Comparison of ENCODE assay signal across 1 cellular context in the genomic region with DNA sequence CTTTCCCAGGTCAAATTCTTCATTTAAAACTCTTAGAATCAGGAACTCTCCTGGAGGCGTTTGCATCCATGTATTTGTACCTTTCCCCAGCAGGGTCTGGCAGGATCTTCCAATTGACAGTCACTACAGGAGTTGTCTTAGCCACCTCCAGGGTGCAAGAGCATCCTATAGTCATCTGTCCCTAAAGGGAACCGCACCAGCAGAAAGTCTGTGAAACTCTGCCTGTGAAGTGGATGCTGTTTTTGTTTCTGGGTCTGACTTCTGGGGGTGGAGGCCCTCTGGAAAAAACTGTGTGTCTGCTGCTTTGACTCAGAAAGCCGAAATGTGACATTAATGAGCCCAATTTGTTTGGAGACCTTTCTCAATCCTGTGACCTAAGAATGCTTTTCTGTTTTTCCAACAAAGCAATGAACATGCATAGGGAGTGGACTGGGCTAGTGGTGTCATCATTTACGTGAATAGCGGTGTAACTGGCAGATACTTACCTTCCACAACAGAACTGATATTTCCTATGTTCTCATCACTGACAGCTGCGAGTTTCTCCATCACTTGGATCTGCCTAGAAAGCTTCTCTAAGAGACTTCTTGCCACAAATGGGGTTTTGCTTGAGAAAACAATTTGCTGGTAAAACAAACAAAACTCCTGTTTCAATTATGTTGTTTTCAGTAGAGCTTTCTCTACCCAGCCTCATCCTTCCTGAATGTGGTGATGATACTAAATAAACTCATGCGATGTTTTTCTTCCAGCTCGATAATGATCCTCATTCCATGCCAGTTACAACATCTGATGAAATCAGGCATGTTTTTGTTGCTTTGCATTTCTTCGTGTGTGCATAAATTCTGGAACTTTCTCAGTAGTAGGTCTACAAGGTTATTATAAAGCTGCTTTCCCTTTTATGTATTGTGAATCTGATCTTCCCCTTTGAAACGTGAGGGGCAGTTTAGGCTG.
TF ChIP-seq lines count a peak whose summit lies in the region.

No MANE protein-coding gene starts in this region.

TF ChIP-seq in SK-N-SH treated with all-trans-retinoic acid at 6 μM for 48 hours, 23 proteins besides CTCF, POLR2A, EP300 and RAD21 (continued from another document):
- TF ChIP-seq BACH2 (CRISPR knock-in tag; IDR thresholded peaks at IDR 0.05; ENCODE audit: borderline replicate concordance) = no peak
- no peak for TF ChIP-seq PATZ1 (CRISPR knock-in tag; IDR thresholded peaks at IDR 0.05; ENCODE audit: borderline replicate concordance)
- TF ChIP-seq, protein P1, sequence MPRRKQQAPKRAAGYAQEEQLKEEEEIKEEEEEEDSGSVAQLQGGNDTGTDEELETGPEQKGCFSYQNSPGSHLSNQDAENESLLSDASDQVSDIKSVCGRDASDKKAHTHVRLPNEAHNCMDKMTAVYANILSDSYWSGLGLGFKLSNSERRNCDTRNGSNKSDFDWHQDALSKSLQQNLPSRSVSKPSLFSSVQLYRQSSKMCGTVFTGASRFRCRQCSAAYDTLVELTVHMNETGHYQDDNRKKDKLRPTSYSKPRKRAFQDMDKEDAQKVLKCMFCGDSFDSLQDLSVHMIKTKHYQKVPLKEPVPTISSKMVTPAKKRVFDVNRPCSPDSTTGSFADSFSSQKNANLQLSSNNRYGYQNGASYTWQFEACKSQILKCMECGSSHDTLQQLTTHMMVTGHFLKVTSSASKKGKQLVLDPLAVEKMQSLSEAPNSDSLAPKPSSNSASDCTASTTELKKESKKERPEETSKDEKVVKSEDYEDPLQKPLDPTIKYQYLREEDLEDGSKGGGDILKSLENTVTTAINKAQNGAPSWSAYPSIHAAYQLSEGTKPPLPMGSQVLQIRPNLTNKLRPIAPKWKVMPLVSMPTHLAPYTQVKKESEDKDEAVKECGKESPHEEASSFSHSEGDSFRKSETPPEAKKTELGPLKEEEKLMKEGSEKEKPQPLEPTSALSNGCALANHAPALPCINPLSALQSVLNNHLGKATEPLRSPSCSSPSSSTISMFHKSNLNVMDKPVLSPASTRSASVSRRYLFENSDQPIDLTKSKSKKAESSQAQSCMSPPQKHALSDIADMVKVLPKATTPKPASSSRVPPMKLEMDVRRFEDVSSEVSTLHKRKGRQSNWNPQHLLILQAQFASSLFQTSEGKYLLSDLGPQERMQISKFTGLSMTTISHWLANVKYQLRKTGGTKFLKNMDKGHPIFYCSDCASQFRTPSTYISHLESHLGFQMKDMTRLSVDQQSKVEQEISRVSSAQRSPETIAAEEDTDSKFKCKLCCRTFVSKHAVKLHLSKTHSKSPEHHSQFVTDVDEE (CRISPR knock-in tag; IDR thresholded peaks at IDR 0.05) = no peak
- TF ChIP-seq ESRRG (CRISPR knock-in tag; IDR thresholded peaks at IDR 0.05) = no peak
- TF ChIP-seq ZNF70 (CRISPR knock-in tag; IDR thresholded peaks at IDR 0.05) = no peak; the same call in 1 of the 2 replicates
- no peak for TF ChIP-seq ZNF8 (CRISPR knock-in tag; IDR thresholded peaks at IDR 0.05)
- TF ChIP-seq GLIS3 (CRISPR knock-in tag; IDR thresholded peaks at IDR 0.05) = no peak
